Comparison of ENCODE assay signal across 8 cellular contexts in genomic region chr17:7931709-7932482, GRCh38. TPM values are rescaled to one million over a fixed set of nuclear protein-coding genes. Genes with fewer than 3 reads are reported as not detected.
DNase-seq lines count a peak whose midpoint lies in the region; ATAC-seq and TF ChIP-seq lines count a peak whose summit lies in the region.

TSS of gene CNTROB (plus strand) at chr17:7932206. CDS start at chr17:7933080, 874 bp downstream.
TSS of gene TRAPPC1 (minus strand) at chr17:7931946. CDS start at chr17:7931829, 117 bp downstream.

- H4K20me1 ChIP-seq in PC-9 (ENCODE audit: insufficient read depth): no peaks in the 10 kb centered on the region

- H3K4me3 ChIP-seq in Jurkat, Clone E6-1 (ENCODE audit: low read length): peak within 1 kb of the TSS; percentile 98
- H3K4me3 ChIP-seq in PC-9 (peak within 1 kb of the TSS; percentile 88), mucosa of rectum (ENCODE audit: low read length in 2 of 2) (peak within 1 kb of the TSS; percentile 93 to 99)

- no TSS peak for BruUV-seq in PC-9 (replicated peaks; lab: Mats Ljungman, UMichigan)

- H3K4me2 ChIP-seq in PC-9: peak within 1 kb of the TSS; percentile 97

- H3K9me2 ChIP-seq in PC-9 (ENCODE audit: insufficient read depth): no peaks in the 10 kb centered on the region

- peak; percentile 92 for DNase-seq in DMS153 (lab: John Stamatoyannopoulos, UW)
- DNase-seq in Jurkat, Clone E6-1 (ENCODE audit: low read depth, low spot score): peak; percentile 98
- DNase-seq in PC-9: peak; percentile 87 to 100
- DNase-seq in activated T-cell treated with anti-CD3 and anti-CD28 coated beads, Interleukin-2, amount 50 U/mL, for 1 hour: peak; percentile 98
- DNase-seq in epithelial cell of prostate (ENCODE audit: low read depth, low spot score): peak; percentile 92
- peak; percentile 100 for DNase-seq in stimulated activated CD8-positive, alpha-beta memory T cell treated with anti-CD3 and anti-CD28 coated beads, Interleukin-4, amount 100 ng/mL, for 48 hours

- intact Hi-C loops in PC-9 (cut with micrococcal nuclease; ENCODE audit: unreplicated experiment): loop anchor here (1.0 to 5.0 kb wide), 3 partner anchors 17 to 58 kb away; partner anchors contain the start of gene CHD3

- H3K27me3 ChIP-seq in PC-9 (ENCODE audit: insufficient read depth, low read depth) (no peaks in the 10 kb centered on the region), mucosa of rectum (ENCODE audit: control insufficient read depth in 2 of 2, insufficient read depth in 2 of 2, low read length in 2 of 2) (no peaks in the 10 kb centered on the region)

- TF ChIP-seq CTCF in PC-9 (conservative IDR thresholded peaks at IDR 0.05): no peak

- peak within 1 kb of the TSS; percentile 96 for H2AFZ ChIP-seq in PC-9

- POLR2A ChIA-PET in PC-9 (lab: Charles Lee; ENCODE audit: unreplicated experiment): interaction anchor here (0.5 to 0.9 kb wide), 5 partner anchors 12 to 282 kb away, joined by 3 to 24 read pairs (median 4); partner anchors contain the start of gene CHD3

- H3F3A ChIP-seq in PC-9 (ENCODE audit: insufficient read depth, low read depth): no peaks in the 10 kb centered on the region; the same call in 1 of the 2 replicates

- peaks cover 11% of the 10 kb centered on the region for H3K4me1 ChIP-seq in PC-9 (replicated peaks; ENCODE audit: insufficient read depth)
- peaks cover 13 to 16% of the 10 kb centered on the region in 2 donors for H3K4me1 ChIP-seq in mucosa of rectum (ENCODE audit: control insufficient read depth in 2 of 2, insufficient read depth in 2 of 2, low read length in 2 of 2)

- H3K9me3 ChIP-seq in PC-9 (ENCODE audit: insufficient read depth, low read depth) (no peaks in the 10 kb centered on the region), mucosa of rectum (ENCODE audit: control insufficient read depth in 2 of 2, low read length in 2 of 2) (no peaks in the 10 kb centered on the region)

- CTCF ChIA-PET in PC-9 (lab: Charles Lee): interaction anchor here (0.7 to 2.5 kb wide), 6 partner anchors 13 to 109 kb away, joined by 3 to 7 read pairs (median 4); no protein-coding TSS in a partner anchor

- H3K9ac ChIP-seq in mucosa of rectum (ENCODE audit: low read depth in 1 of 2, low read length in 2 of 2): peak within 1 kb of the TSS; percentile 92 to 95

- no peaks in the 10 kb centered on the region for H3K36me3 ChIP-seq in PC-9 (ENCODE audit: low read depth)
- peaks cover 5 to 14% of the 10 kb centered on the region in 2 donors for H3K36me3 ChIP-seq in mucosa of rectum (ENCODE audit: control insufficient read depth in 2 of 2, insufficient read depth in 2 of 2, low read length in 2 of 2)

- H3K79me2 ChIP-seq in PC-9 (ENCODE audit: low read depth): peaks cover 30% of the 10 kb centered on the region

- H3K27ac ChIP-seq in PC-9 (no peak within 1 kb of the TSS), epithelial cell of prostate (peak within 1 kb of the TSS; percentile 43), mucosa of rectum (ENCODE audit: low read depth in 2 of 2, low read length in 2 of 2) (peak within 1 kb of the TSS; percentile 74 to 88)

- ATAC-seq in GM21619 (IDR thresholded peaks at IDR 0.05; ENCODE audit: unreplicated experiment): peak; percentile 85

RNA-seq across cellular contexts. Expression of gene CNTROB, which starts in this region (rescaled TPM):
- polyA plus RNA-seq in Jurkat, Clone E6-1 (2012; ENCODE audit: insufficient read depth, insufficient read length): 95.8 TPM
- 62.3 and 65.1 TPM in 2 replicates for total RNA-seq in PC-9 (2021)

RNA-seq across cellular contexts. Expression of gene TRAPPC1, which starts in this region (rescaled TPM):
- polyA plus RNA-seq in Jurkat, Clone E6-1 (2012; ENCODE audit: insufficient read depth, insufficient read length): 239 TPM
- total RNA-seq in PC-9 (2021): 181 and 224 TPM in 2 replicates
